In the genomic region with DNA sequence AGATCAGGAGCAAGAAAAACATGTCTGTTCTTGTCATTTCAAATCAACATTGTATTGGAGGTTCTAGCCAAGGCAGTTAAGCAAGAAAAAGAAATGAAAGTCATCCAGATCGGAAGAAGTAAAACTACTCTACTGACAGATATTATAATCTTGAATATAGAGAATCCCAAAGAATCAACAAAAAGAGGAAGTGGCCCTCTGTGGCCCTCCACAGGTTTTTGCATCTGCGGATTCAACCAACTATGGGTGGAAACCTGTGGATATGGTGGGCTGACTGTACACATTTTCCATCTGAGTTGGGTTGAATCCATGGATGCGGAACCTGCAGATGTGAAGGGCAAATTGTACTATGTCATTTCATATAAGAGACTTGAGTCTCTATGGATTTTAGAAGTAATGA, we compare ENCODE assay signal across 16 cellular contexts. TPM values are rescaled to one million over a fixed set of nuclear protein-coding genes. Genes with fewer than 3 reads are reported as not detected.
A peak's percentile ranks its signal among the peaks of the same experiment; 100 is the strongest.
DNase-seq lines count a peak whose midpoint lies in the region; ATAC-seq, FAIRE-seq and TF ChIP-seq lines count a peak whose summit lies in the region.
"Had no signal": no experiment of that assay in that cellular context is flagged by ENCODE, and none has a peak within 500 bp of the region (broad histone marks: within the 10 kb centered on the region; RNA-seq: fewer than 3 reads in every experiment).

No MANE protein-coding gene starts in this region.

- dilution Hi-C loops in mammary epithelial cell (cut with HindIII; ENCODE audit: low sequenced_read_pairs) = no loop called here

- no peak for DNase-seq in mammary epithelial cell
- no peak for DNase-seq in breast epithelium (ENCODE audit: low spot score in 2 of 2)
- DNase-seq in GM12878 (ENCODE audit: low read depth, low spot score) = no peak
- DNase-seq in epithelial cell of prostate (ENCODE audit: low read depth, low spot score) = peak; percentile 2
- DNase-seq in UCSD-AML1 (lab: John Stamatoyannopoulos, UW; ENCODE audit: unreplicated experiment) = no peak
- no peak for DNase-seq in sciatic nerve (ENCODE audit: low spot score)
- DNase-seq in NCI-H69 (lab: John Stamatoyannopoulos, UW) = no peak
- DNase-seq: 8988T; CD4-positive, alpha-beta memory T cell; DMS153; DMS79; GDM1; H9 had no signal

- intact Hi-C loops in mammary epithelial cell (cut with micrococcal nuclease) = loop anchor here (10.0 kb wide), 1 partner anchor 57 kb away; no protein-coding TSS in a partner anchor
- intact Hi-C loops in breast epithelium (cut with DNase I; ENCODE audit: low total_unique reads) = no loop called here
- intact Hi-C loops in GM12878 (cut with micrococcal nuclease; ENCODE audit: unreplicated experiment) = no loop called here
- intact Hi-C loops in sciatic nerve (cut with DNase I) = no loop called here

- H3K27me3 ChIP-seq in mammary epithelial cell (ENCODE audit: insufficient read depth, low read length) = no peaks in the 10 kb centered on the region
- no peaks in the 10 kb centered on the region for H3K27me3 ChIP-seq in breast epithelium
- no peaks in the 10 kb centered on the region for H3K27me3 ChIP-seq in GM12878 (replicated peaks in 1 of 2; ENCODE audit: control insufficient read depth in 2 of 2, insufficient read depth in 2 of 2, low read length in 1 of 2)
- H3K27me3 ChIP-seq: BLaER1 had no signal

- RAD21 ChIA-PET in GM12878 (lab: Charles Lee; ENCODE audit: unreplicated experiment) = no interaction called here

- H3K9ac ChIP-seq in mammary epithelial cell (ENCODE audit: insufficient read depth, low read length) = no peak overlapping the region
- no peak overlapping the region for H3K9ac ChIP-seq in GM12878 (ENCODE audit: control insufficient read depth, insufficient read depth, low read length)
- H3K9ac ChIP-seq: BLaER1 had no signal

- no peaks in the 10 kb centered on the region for H3K4me1 ChIP-seq in mammary epithelial cell (ENCODE audit: insufficient read depth, low read length)
- H3K4me1 ChIP-seq in breast epithelium = no peaks in the 10 kb centered on the region
- no peaks in the 10 kb centered on the region for H3K4me1 ChIP-seq in GM12878 (ENCODE audit: control insufficient read depth, insufficient read depth, low read length)
- H3K4me1 ChIP-seq: BLaER1 had no signal

- TF ChIP-seq POLR2A in breast epithelium (IDR thresholded peaks at IDR 0.05) (no peak), GM12878 (IDR thresholded peaks at IDR 0.05; ENCODE audit: low read depth, low read length) (no peak)

- WGBS in mammary epithelial cell (ENCODE audit: low coverage, missing lambda C conversion rate) = 87% methylated on average over 3 of the region's 3 CpGs
- 59% methylated on average over 3 of the region's 3 CpGs for WGBS in GM12878 (ENCODE audit: insufficient coverage, insufficient replicate concordance, low lambda C conversion rate, missing lambda C conversion rate)

- TF ChIP-seq RAD21 in GM12878 (IDR thresholded peaks at IDR 0.05; ENCODE audit: insufficient read depth, low read depth, low read length) = no peak

- H3K36me3 ChIP-seq in mammary epithelial cell (ENCODE audit: insufficient read depth, low read length) (no peaks in the 10 kb centered on the region), breast epithelium (no peaks in the 10 kb centered on the region), GM12878 (ENCODE audit: control insufficient read depth in 2 of 2, insufficient read depth in 2 of 2, low read length in 1 of 2) (no peaks in the 10 kb centered on the region)
- H3K36me3 ChIP-seq: BLaER1 had no signal

- peaks cover 3% of the 10 kb centered on the region for H3K9me3 ChIP-seq in mammary epithelial cell (replicated peaks; ENCODE audit: insufficient read depth, low read length)
- H3K9me3 ChIP-seq in breast epithelium = peaks cover 0 to 5% of the 10 kb centered on the region in 2 donors
- H3K9me3 ChIP-seq in GM12878 (replicated peaks; ENCODE audit: control insufficient read depth, insufficient read depth, low read length) = no peaks in the 10 kb centered on the region

- CTCF ChIA-PET in mammary epithelial cell (lab: Charles Lee; ENCODE audit: low non-redundant PET) = no interaction called here
- CTCF ChIA-PET in GM12878 (lab: Yijun Ruan, JAX) = no interaction called here

- H2AFZ ChIP-seq in mammary epithelial cell (ENCODE audit: low read depth, low read length) (peak overlapping the region; percentile 11), GM12878 (ENCODE audit: control insufficient read depth, low read depth, low read length) (no peak overlapping the region)

- H3K4me2 ChIP-seq in mammary epithelial cell (ENCODE audit: insufficient read depth, low read depth, low read length) = no peak overlapping the region
- H3K4me2 ChIP-seq in GM12878 (ENCODE audit: control insufficient read depth, insufficient read depth) = no peak overlapping the region
- H3K4me2 ChIP-seq: BLaER1 had no signal

- in situ Hi-C loops in mammary epithelial cell (cut with MboI; ENCODE audit: low sequenced_read_pairs in 2 of 2) (no loop called here), GM12878 (cut with MboI) (no loop called here)

- BruUV-seq in mammary epithelial cell (replicated peaks; lab: Mats Ljungman, UMichigan) (no TSS peak), GM12878 (replicated peaks; lab: Mats Ljungman, UMichigan) (no TSS peak)

- no peak for FAIRE-seq in GM12878 (lab: Jason Lieb, UNC)
- FAIRE-seq: H1, HTR-8/SVneo had no signal

- no peak for TF ChIP-seq EP300 in GM12878 (IDR thresholded peaks at IDR 0.05; ENCODE audit: borderline replicate concordance in 1 of 2, control insufficient read depth in 1 of 2, low read depth in 2 of 2, low read length in 2 of 2)

- H4K20me1 ChIP-seq in mammary epithelial cell (ENCODE audit: insufficient read depth, low read length) (no peaks in the 10 kb centered on the region), GM12878 (ENCODE audit: control insufficient read depth, insufficient read depth) (no peaks in the 10 kb centered on the region)
- H4K20me1 ChIP-seq: BLaER1 had no signal

- SMC1A ChIA-PET in GM12878 (lab: Charles Lee; ENCODE audit: uncharacterized antibody, unreplicated experiment) = no interaction called here

- H3K4me3 ChIP-seq in mammary epithelial cell (replicated peaks in 1 of 3; ENCODE audit: insufficient read depth in 1 of 3, low read depth in 2 of 3, low read length in 3 of 3) (no peak overlapping the region), breast epithelium (no peak overlapping the region), GM12878 (no peak overlapping the region)
- H3K4me3 ChIP-seq: BLaER1 had no signal

- H3K79me2 ChIP-seq in mammary epithelial cell (ENCODE audit: insufficient read depth, low read length) = no peaks in the 10 kb centered on the region
- no peaks in the 10 kb centered on the region for H3K79me2 ChIP-seq in GM12878 (ENCODE audit: control insufficient read depth, insufficient read depth, low read length)

- TF ChIP-seq CTCF in mammary epithelial cell (conservative IDR thresholded peaks at IDR 0.05 in 1 of 2, IDR thresholded peaks at IDR 0.05 in 1 of 2; ENCODE audit: extremely low read depth in 1 of 2, insufficient read depth in 1 of 2, low read depth in 1 of 2, low read length in 2 of 2) (no peak), breast epithelium (IDR thresholded peaks at IDR 0.05) (no peak), GM12878 (IDR thresholded peaks at IDR 0.05 in 2 of 3, conservative IDR thresholded peaks at IDR 0.05 in 1 of 3; ENCODE audit: control insufficient read depth in 2 of 3, extremely low read depth in 1 of 3, insufficient read depth in 1 of 3, low read depth in 3 of 3, low read length in 3 of 3) (no peak)

- H3K27ac ChIP-seq in mammary epithelial cell (ENCODE audit: insufficient read depth, low read depth, low read length) (no peak overlapping the region), breast epithelium (no peak overlapping the region), GM12878 (ENCODE audit: control insufficient read depth, insufficient read depth) (no peak overlapping the region), epithelial cell of prostate (no peak overlapping the region)
- H3K27ac ChIP-seq: BLaER1 had no signal

- ATAC-seq in GM12878 (no peak), sciatic nerve (no peak)

- POLR2A ChIA-PET in GM12878 (lab: Charles Lee) = no interaction called here

TF ChIP-seq in GM12878, 131 proteins besides CTCF, POLR2A, EP300 and RAD21:
- peak; percentile 60; the same call in 1 of the 2 replicates for TF ChIP-seq SPI1 (IDR thresholded peaks at IDR 0.05; ENCODE audit: borderline replicate concordance, insufficient read depth, low read depth, low read length)
- no peak for TF ChIP-seq NR2F1 (conservative IDR thresholded peaks at IDR 0.05)

RNA-seq across cellular contexts. Expression of a gene that starts 35.1 kb away (rescaled TPM):
- total RNA-seq in mammary epithelial cell = 10 to 100 TPM in 1 of 2 donors, 1 to 10 TPM in 1; 2.8 to 15.7 TPM
- 1.4 TPM for polyA plus RNA-seq in mammary epithelial cell
- 1.7 TPM for polyA minus RNA-seq in mammary epithelial cell
- 10 to 100 TPM; 48.2 to 99.9 (median 79.8) TPM for total RNA-seq in breast epithelium
- total RNA-seq in GM12878 (2013; cell fraction: nucleolus; rRNA removed) = not detected in 2 replicates
- not detected in 2 replicates for total RNA-seq in GM12878 (2014; rRNA removed)
- not detected in 2 replicates for total RNA-seq in GM12878 (2014; rRNA removed; fragmentation: Illumina TruSeq; extraction: Trizol)
- not detected in 2 replicates for total RNA-seq in GM12878 (2021)
- polyA plus RNA-seq in GM12878 (2011; ENCODE audit: low read depth) = not detected
- polyA plus RNA-seq in GM12878 (2011; rRNA removed) = not detected in 2 replicates
- not detected in 2 replicates for polyA plus RNA-seq in GM12878 (2011; cell fraction: cytosol; rRNA removed)
- not detected in 2 replicates for polyA plus RNA-seq in GM12878 (2011; cell fraction: nucleus; rRNA removed)
- not detected in 2 replicates for polyA plus RNA-seq in GM12878 (2012)
- polyA plus RNA-seq in GM12878 (2014; fragmentation: Illumina TruSeq; extraction: Trizol) = not detected in 2 replicates
- polyA plus RNA-seq in GM12878 (2014; fragmentation: Nextera tagmentation; extraction: Ambion mirVana) = not detected
- polyA plus RNA-seq in GM12878 (2014; rRNA removed) = not detected in 2 replicates
- polyA plus RNA-seq in GM12878 (2016; fragmentation: Nextera tagmentation; extraction: Ambion mirVana) = not detected
- polyA minus RNA-seq in GM12878 (2011; rRNA and poly(A)+ RNA removed) = not detected in 2 replicates
- 1.1 and 1.7 TPM in 2 replicates for polyA minus RNA-seq in GM12878 (2011; cell fraction: cytosol; rRNA and poly(A)+ RNA removed)
- polyA minus RNA-seq in GM12878 (2011; cell fraction: nucleus; rRNA and poly(A)+ RNA removed) = not detected in 2 replicates
- total RNA-seq in sciatic nerve = 47.5 TPM
